Comparison of ENCODE assay signal across 8 cellular contexts in genomic region chr7:1044189-1045037, GRCh38. TPM values are rescaled to one million over a fixed set of nuclear protein-coding genes. Genes with fewer than 3 reads are reported as not detected.
A peak's percentile ranks its signal among the peaks of the same experiment; 100 is the strongest.
DNase-seq lines count a peak whose midpoint lies in the region; TF ChIP-seq lines count a peak whose summit lies in the region.

Gene GPR146 (plus strand): TSS chr7:1044546. CDS start chr7:1057516, 12,970 bp downstream.

- TF ChIP-seq POLR2A in testis (IDR thresholded peaks at IDR 0.05), result no peak

- DNase-seq in GM10248 (ENCODE audit: extremely low spot score), result peak; percentile 100
- DNase-seq in HFF-Myc (ENCODE audit: extremely low read depth, low read depth), result peak; percentile 94
- DNase-seq in NAMALWA (ENCODE audit: low spot score), result peak; percentile 94
- DNase-seq in SK-N-MC (ENCODE audit: low read depth, low spot score), result peak; percentile 88
- peak; percentile 91 for DNase-seq in activated naive CD4-positive, alpha-beta T cell treated with anti-CD3 and anti-CD28 coated beads, Interleukin-2, amount 50 U/mL, for 16 hours
- DNase-seq in glomerular endothelial cell (ENCODE audit: extremely low read depth, low read depth, low spot score), result no peak
- peak; percentile 100 for DNase-seq in osteoblast (ENCODE audit: insufficient read length, low spot score, missing footprints)
- peak; percentile 97 for DNase-seq in testis

- H4K20me1 ChIP-seq in osteoblast (ENCODE audit: insufficient read depth, low read length), result peaks cover 17% of the 10 kb centered on the region

- WGBS in testis, 2 donors, result 2 to 3% methylated on average over 11 to 68 of the region's 74 CpGs

- TF ChIP-seq CTCF in GM10248 (IDR thresholded peaks at IDR 0.05; ENCODE audit: control extremely low read depth, extremely low read depth, low read depth, missing control alignments) (peak; percentile 61), HFF-Myc (IDR thresholded peaks at IDR 0.05; ENCODE audit: low read depth, low read length, missing control alignments) (peak; percentile 58), osteoblast (IDR thresholded peaks at IDR 0.05; ENCODE audit: extremely low read depth, low read depth, low read length) (peak; percentile 57), testis (IDR thresholded peaks at IDR 0.05) (peak; percentile 30 to 49 (median 45))

- POLR2A ChIA-PET in GM10248 (lab: Yijun Ruan, JAX), result no interaction called here

- H3K27me3 ChIP-seq in osteoblast (ENCODE audit: insufficient read depth, low read length), result no peaks in the 10 kb centered on the region
- H3K27me3 ChIP-seq in testis, result no peaks in the 10 kb centered on the region

- H3K9ac ChIP-seq in SK-N-MC (ENCODE audit: insufficient read length), result peak within 1 kb of the TSS; percentile 84

- H3K4me2 ChIP-seq in osteoblast (ENCODE audit: insufficient read depth, low read length), result peak within 1 kb of the TSS; percentile 90

- CTCF ChIA-PET in GM10248 (lab: Yijun Ruan, JAX), result interaction anchor here (0.8 to 5.5 kb wide), 16 partner anchors 10 to 133 kb away, joined by 3 to 40 read pairs (median 4); no protein-coding TSS in a partner anchor

- no peaks in the 10 kb centered on the region for H3K9me3 ChIP-seq in SK-N-MC (ENCODE audit: low read depth, low read length)
- no peaks in the 10 kb centered on the region for H3K9me3 ChIP-seq in osteoblast (ENCODE audit: low read depth, low read length)
- no peaks in the 10 kb centered on the region for H3K9me3 ChIP-seq in testis

- H3K27ac ChIP-seq in SK-N-MC, result peak within 1 kb of the TSS; percentile 99
- peak within 1 kb of the TSS; percentile 53 for H3K27ac ChIP-seq in osteoblast (ENCODE audit: low read depth, low read length)
- peak within 1 kb of the TSS; percentile 83 to 92 for H3K27ac ChIP-seq in testis

- H3K4me1 ChIP-seq in osteoblast (ENCODE audit: insufficient read depth, low read length) (peaks cover 12% of the 10 kb centered on the region), testis (peaks cover 27% of the 10 kb centered on the region)

- H3K79me2 ChIP-seq in osteoblast (ENCODE audit: insufficient read depth, low read length), result peaks cover 2% of the 10 kb centered on the region

- intact Hi-C loops in testis (cut with DNase I; ENCODE audit: low total_unique reads), result no loop called here

- H3K36me3 ChIP-seq in SK-N-MC (ENCODE audit: insufficient read depth, low read length), result no peaks in the 10 kb centered on the region
- no peaks in the 10 kb centered on the region for H3K36me3 ChIP-seq in osteoblast (ENCODE audit: insufficient read depth, low read length)
- H3K36me3 ChIP-seq in testis (ENCODE audit: low read depth, missing control alignments), result no peaks in the 10 kb centered on the region

- H3K4me3 ChIP-seq in HFF-Myc (replicated peaks; ENCODE audit: low read depth, low read length) (peak within 1 kb of the TSS; percentile 52), SK-N-MC (peak within 1 kb of the TSS; percentile 77), osteoblast (ENCODE audit: insufficient read depth, low read length) (peak within 1 kb of the TSS; percentile 79), testis (peak within 1 kb of the TSS; percentile 66 to 70)

- H2AFZ ChIP-seq in osteoblast (ENCODE audit: low read length), result peak within 1 kb of the TSS; percentile 83

RNA-seq across cellular contexts. Expression of gene GPR146, which starts in this region (rescaled TPM):
- total RNA-seq in glomerular endothelial cell (5.4 and 33.5 TPM in 2 replicates), osteoblast (3.5 and 5.1 TPM in 2 replicates), testis (10 to 100 TPM; 14.2 to 14.4 TPM)
- polyA plus RNA-seq in testis (ENCODE audit: insufficient read depth, low read depth, low replicate concordance), result 5.3 TPM
